In genomic region chrX:10117864-10118377, GRCh38 we compare ENCODE assay signal across 1 cellular context.
TF ChIP-seq lines count a peak whose summit lies in the region.

No MANE protein-coding gene starts in this region.

TF ChIP-seq in GM12878, 131 proteins besides CTCF, POLR2A, EP300 and RAD21:
- no peak for TF ChIP-seq TCF12 (IDR thresholded peaks at IDR 0.05; ENCODE audit: low read depth, low read length)
- no peak for TF ChIP-seq SRF (IDR thresholded peaks at IDR 0.05; ENCODE audit: low read depth in 2 of 2, low read length in 2 of 2)
- TF ChIP-seq FOS (IDR thresholded peaks at IDR 0.05; ENCODE audit: borderline replicate concordance, extremely low read depth, insufficient read length), result no peak
- peak; percentile 70; the same call in 1 of the 2 replicates for TF ChIP-seq FOXM1 (IDR thresholded peaks at IDR 0.05; ENCODE audit: low read depth, low read length)
- peak; percentile 77; the same call in 1 of the 2 replicates for TF ChIP-seq SPI1 (IDR thresholded peaks at IDR 0.05; ENCODE audit: borderline replicate concordance, insufficient read depth, low read depth, low read length)
- peak; percentile 49; the same call in 1 of the 2 replicates for TF ChIP-seq IKZF1 (conservative IDR thresholded peaks at IDR 0.05)
- no peak for TF ChIP-seq HCFC1 (IDR thresholded peaks at IDR 0.05; ENCODE audit: low read length)
- TF ChIP-seq MTA3 (IDR thresholded peaks at IDR 0.05; ENCODE audit: borderline replicate concordance, low read length), result 0 out of 2 replicates have a peak, but pooled peaks have one; percentile 27
- no peak for TF ChIP-seq SIX5 (IDR thresholded peaks at IDR 0.05; ENCODE audit: low read depth, low read length, severe bottlenecking)
- TF ChIP-seq IKZF2 (IDR thresholded peaks at IDR 0.05), result peak; percentile 46 to 61; a peak in 2 of 4 replicates
- TF ChIP-seq NFIC (IDR thresholded peaks at IDR 0.05; ENCODE audit: low read depth, low read length), result peak; percentile 64
- peak; percentile 36; the same call in 1 of the 2 replicates for TF ChIP-seq ZNF687 (IDR thresholded peaks at IDR 0.05)
